ENCODE assay signal across 32 cellular contexts in the genomic region with DNA sequence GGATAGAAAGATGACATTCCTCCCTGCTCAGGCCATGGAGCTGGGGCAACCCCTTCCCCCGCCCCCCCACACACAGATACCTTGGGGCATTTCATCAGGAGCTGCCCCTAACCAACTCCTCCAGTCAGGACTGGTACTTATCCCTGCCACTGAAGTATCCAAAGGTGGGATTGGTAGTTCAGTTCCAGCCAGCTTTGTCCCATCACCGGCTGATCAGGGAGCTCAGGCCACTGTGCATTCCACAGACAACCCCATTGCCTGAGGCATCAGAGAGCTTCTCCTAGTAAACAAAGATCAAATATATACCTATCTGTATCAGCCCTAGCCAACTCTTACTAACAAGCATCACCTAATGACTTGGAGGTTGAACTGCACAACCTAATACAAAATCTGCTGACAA.
"Had no signal": no experiment of that assay in that cellular context is flagged by ENCODE, and none has a peak within 500 bp of the region (broad histone marks: within the 10 kb centered on the region; RNA-seq: fewer than 3 reads in every experiment).

No MANE protein-coding gene starts in this region.

- DNase-seq: Karpas-422, Kasumi-1, MG63, MM.1S, MV-4-11, NCI-H1048, NCI-H1092, NCI-H1105, NCI-H1105 treated with DMSO at 0.1 percent for 48 hours, NCI-H1417, NCI-H1417 treated with DMSO at 0.1 percent for 48 hours, NCI-H1436, NCI-H1436 treated with DMSO at 0.1 percent for 48 hours, NCI-H146, NCI-H1694, NCI-H1694 treated with DMSO at 0.1 percent for 48 hours, NCI-H187, NCI-H187 treated with DMSO at 0.1 percent for 48 hours, NCI-H1930, NCI-H2029, NCI-H2029 treated with DMSO at 0.1 percent for 48 hours, NCI-H2081, NCI-H2081 treated with DMSO at 0.1 percent for 48 hours, NCI-H2107, NCI-H2171, NCI-H2171 treated with DMSO at 0.1 percent for 48 hours, NCI-H2227 treated with DMSO at 0.1 percent for 48 hours, NCI-H226, NCI-H345, NCI-H446, NCI-H446 treated with DMSO at 0.1 percent for 48 hours, NCI-H510A had no signal
